1 cellular context compared by ENCODE assay signal in the genomic region with DNA sequence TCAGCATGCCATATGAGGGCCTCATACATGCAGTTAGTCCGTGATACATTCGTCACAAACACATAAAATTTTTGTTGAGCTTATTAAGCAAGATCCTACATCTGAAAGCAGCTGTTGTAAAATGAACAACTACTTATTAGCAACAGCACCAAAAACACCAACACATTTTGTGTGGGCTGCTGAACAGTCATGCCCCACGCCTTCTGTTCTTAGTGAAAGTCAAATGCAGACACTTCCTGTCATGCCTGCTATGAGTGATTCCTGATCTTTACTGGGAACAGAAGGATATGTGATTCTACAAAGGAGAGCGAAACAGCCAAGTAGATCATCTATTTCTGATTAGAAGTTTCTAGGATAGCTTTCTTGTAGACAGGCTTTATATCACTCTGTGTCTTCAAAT.
TF ChIP-seq lines count a peak whose summit lies in the region.

No MANE protein-coding gene starts in this region.

TF ChIP-seq in SK-N-SH, 30 proteins besides CTCF, POLR2A, EP300 and RAD21:
- TF ChIP-seq MXI1 (IDR thresholded peaks at IDR 0.05; ENCODE audit: low read depth, low read length) (no peak), EZH2phosphoT487 (IDR thresholded peaks at IDR 0.05; ENCODE audit: borderline replicate concordance, low read depth) (no peak), TAF1 (IDR thresholded peaks at IDR 0.05; ENCODE audit: borderline replicate concordance, low read depth, low read length) (no peak), FOXJ3 (CRISPR knock-in tag; IDR thresholded peaks at IDR 0.05) (no peak), CHD2 (IDR thresholded peaks at IDR 0.05; ENCODE audit: low read length, partially characterized antibody) (no peak)
